Comparison of ENCODE assay signal across 16 cellular contexts in genomic region chr20:59144179-59144830, GRCh38. TPM values are rescaled to one million over a fixed set of nuclear protein-coding genes. Genes with fewer than 3 reads are reported as not detected.
DNase-seq lines count a peak whose midpoint lies in the region; ATAC-seq and TF ChIP-seq lines count a peak whose summit lies in the region.
"Had no signal": no experiment of that assay in that cellular context is flagged by ENCODE, and none has a peak within 500 bp of the region (broad histone marks: within the 10 kb centered on the region; RNA-seq: fewer than 3 reads in every experiment).

No MANE protein-coding gene starts in this region.

- peak in 5 of 7 experiments; percentile 41 to 78 (median 60) for DNase-seq in CD8-positive, alpha-beta T cell
- DNase-seq in T-cell (peak in 5 of 34 experiments; percentile 18 to 60 (median 45)), NOMO-1 treated with dmso at 0.1 percent for 144 hours (lab: John Stamatoyannopoulos, UW; ENCODE audit: unreplicated experiment) (no peak), nephron progenitor cell (no peak)
- no peak for DNase-seq in activated T-helper 2 cell treated with anti-CD3 and anti-CD28 coated beads, Interferon-gamma antibody, Interleukin-2, Interleukin-4, amounts not matched to agents 10 μg/mL and 5 μg/mL and 100 μg/mL, durations not matched to agents 14 hours and 24 hours and 36 hours (ENCODE audit: low spot score)
- DNase-seq in natural killer cell treated with Interleukin-12 subunit alpha and Interleukin-12 subunit beta and Interleukin-15 and Interleukin-18, amount 100 ng/mL, for 72 hours (ENCODE audit: low spot score) = peak; percentile 66
- DNase-seq: endodermal cell, foreskin melanocyte, NCI-H2081 treated with DMSO at 0.1 percent for 48 hours, psoas muscle had no signal

- no peaks in the 10 kb centered on the region for H3K9me3 Mint-ChIP-seq in CD8-positive, alpha-beta T cell
- no peaks in the 10 kb centered on the region for H3K9me3 Mint-ChIP-seq in T-cell
- no peaks in the 10 kb centered on the region for H3K9me3 Mint-ChIP-seq in activated T-helper 2 cell treated with anti-CD3 and anti-CD28 coated beads, Interferon-gamma antibody, Interleukin-2, Interleukin-4, amounts not matched to agents 10 μg/mL and 5 μg/mL and 100 μg/mL, durations not matched to agents 14 hours and 24 hours and 36 hours
- H3K9me3 Mint-ChIP-seq in natural killer cell treated with Interleukin-12 subunit alpha and Interleukin-12 subunit beta and Interleukin-15 and Interleukin-18, amount 100 ng/mL, for 72 hours = no peaks in the 10 kb centered on the region
- H3K9me3 Mint-ChIP-seq in nephron progenitor cell = peaks cover 5% of the 10 kb centered on the region

- intact Hi-C loops in CD8-positive, alpha-beta T cell (cut with DNase I, micrococcal nuclease) = loop anchor here (1.0 to 10.0 kb wide), 3 partner anchors 21 to 840 kb away; partner anchors contain the start of gene RAB22A (in 2 of the 2)
- intact Hi-C loops in activated T-helper 2 cell treated with anti-CD3 and anti-CD28 coated beads, Interferon-gamma antibody, Interleukin-2, Interleukin-4, amounts not matched to agents 10 μg/mL and 5 μg/mL and 100 μg/mL, durations not matched to agents 14 hours and 24 hours and 36 hours (cut with micrococcal nuclease) = no loop called here

- peaks cover 20% of the 10 kb centered on the region for H3K36me3 Mint-ChIP-seq in CD8-positive, alpha-beta T cell
- peaks cover 6% of the 10 kb centered on the region for H3K36me3 Mint-ChIP-seq in T-cell
- H3K36me3 Mint-ChIP-seq in activated T-helper 2 cell treated with anti-CD3 and anti-CD28 coated beads, Interferon-gamma antibody, Interleukin-2, Interleukin-4, amounts not matched to agents 10 μg/mL and 5 μg/mL and 100 μg/mL, durations not matched to agents 14 hours and 24 hours and 36 hours (ENCODE audit: low read depth) = peaks cover 8% of the 10 kb centered on the region
- peaks cover 4% of the 10 kb centered on the region for H3K36me3 Mint-ChIP-seq in natural killer cell treated with Interleukin-12 subunit alpha and Interleukin-12 subunit beta and Interleukin-15 and Interleukin-18, amount 100 ng/mL, for 72 hours
- H3K36me3 Mint-ChIP-seq in nephron progenitor cell (ENCODE audit: low read depth) = no peaks in the 10 kb centered on the region

- no peaks in the 10 kb centered on the region for H3K27me3 ChIP-seq in CD8-positive, alpha-beta T cell (ENCODE audit: insufficient read depth, low read length)
- H3K27me3 ChIP-seq: suprapubic skin had no signal

- peak; percentile 59 for ATAC-seq in CD8-positive, alpha-beta T cell
- ATAC-seq in T-cell (replicated peaks in 1 of 4) = peak in 3 of 4 experiments; percentile 56 to 81 (median 76)
- peak; percentile 91 to 95 for ATAC-seq in natural killer cell treated with Interleukin-12 subunit alpha and Interleukin-12 subunit beta and Interleukin-15 and Interleukin-18, amount 100 ng/mL, for 72 hours
- no peak for ATAC-seq in GM18517 (IDR thresholded peaks at IDR 0.05; ENCODE audit: unreplicated experiment)
- no peak for ATAC-seq in GM19395 (IDR thresholded peaks at IDR 0.05; ENCODE audit: unreplicated experiment)
- ATAC-seq: psoas muscle had no signal

- POLR2A ChIA-PET in CD8-positive, alpha-beta T cell (lab: Charles Lee) = interaction anchor here (1.1 to 1.5 kb wide), 2 partner anchors 15 to 21 kb away, joined by 5 to 6 read pairs; no protein-coding TSS in a partner anchor
- POLR2A ChIA-PET in T-cell (lab: Charles Lee) = interaction anchor here in 1 of 2 donors (0.9 kb wide), 1 partner anchor 21 kb away, joined by 6 read pairs; no protein-coding TSS in a partner anchor

- peak overlapping the region; percentile 97 for H3K27ac Mint-ChIP-seq in CD8-positive, alpha-beta T cell
- H3K27ac Mint-ChIP-seq in T-cell (peak overlapping the region; percentile 96 to 98), nephron progenitor cell (no peak overlapping the region)
- H3K27ac Mint-ChIP-seq in activated T-helper 2 cell treated with anti-CD3 and anti-CD28 coated beads, Interferon-gamma antibody, Interleukin-2, Interleukin-4, amounts not matched to agents 10 μg/mL and 5 μg/mL and 100 μg/mL, durations not matched to agents 14 hours and 24 hours and 36 hours = peak overlapping the region; percentile 63
- peak overlapping the region; percentile 64 to 82 for H3K27ac Mint-ChIP-seq in natural killer cell treated with Interleukin-12 subunit alpha and Interleukin-12 subunit beta and Interleukin-15 and Interleukin-18, amount 100 ng/mL, for 72 hours
- H3K27ac Mint-ChIP-seq: endodermal cell had no signal

- H3K9me3 ChIP-seq in CD8-positive, alpha-beta T cell (ENCODE audit: low read length) = no peaks in the 10 kb centered on the region
- H3K9me3 ChIP-seq: HAP-1, psoas muscle, suprapubic skin had no signal

- H3K4me1 Mint-ChIP-seq in CD8-positive, alpha-beta T cell (ENCODE audit: low read depth) = peaks cover 66% of the 10 kb centered on the region
- peaks cover 52 to 69% (median 62%) of the 10 kb centered on the region in 3 donors for H3K4me1 Mint-ChIP-seq in T-cell
- peaks cover 57% of the 10 kb centered on the region for H3K4me1 Mint-ChIP-seq in activated T-helper 2 cell treated with anti-CD3 and anti-CD28 coated beads, Interferon-gamma antibody, Interleukin-2, Interleukin-4, amounts not matched to agents 10 μg/mL and 5 μg/mL and 100 μg/mL, durations not matched to agents 14 hours and 24 hours and 36 hours (ENCODE audit: low read depth)
- H3K4me1 Mint-ChIP-seq in natural killer cell treated with Interleukin-12 subunit alpha and Interleukin-12 subunit beta and Interleukin-15 and Interleukin-18, amount 100 ng/mL, for 72 hours (ENCODE audit: low read depth in 2 of 2) = peaks cover 48 to 64% of the 10 kb centered on the region in 2 donors
- peaks cover 21% of the 10 kb centered on the region for H3K4me1 Mint-ChIP-seq in nephron progenitor cell
- H3K4me1 Mint-ChIP-seq: endodermal cell had no signal

- H3K36me3 ChIP-seq in CD8-positive, alpha-beta T cell (ENCODE audit: insufficient read depth, low read length) = no peaks in the 10 kb centered on the region
- H3K36me3 ChIP-seq: HAP-1, suprapubic skin had no signal

- no peak for TF ChIP-seq CTCF in CD8-positive, alpha-beta T cell (IDR thresholded peaks at IDR 0.05)
- TF ChIP-seq CTCF in nephron progenitor cell (IDR thresholded peaks at IDR 0.05) = no peak

- H3K4me3 Mint-ChIP-seq in CD8-positive, alpha-beta T cell = peak overlapping the region; percentile 88
- H3K4me3 Mint-ChIP-seq in T-cell (peak overlapping the region in 2 of 3 donors; percentile 54 to 93), nephron progenitor cell (no peak overlapping the region)
- H3K4me3 Mint-ChIP-seq in activated T-helper 2 cell treated with anti-CD3 and anti-CD28 coated beads, Interferon-gamma antibody, Interleukin-2, Interleukin-4, amounts not matched to agents 10 μg/mL and 5 μg/mL and 100 μg/mL, durations not matched to agents 14 hours and 24 hours and 36 hours (ENCODE audit: low read depth) = no peak overlapping the region
- peak overlapping the region; percentile 69 for H3K4me3 Mint-ChIP-seq in natural killer cell treated with Interleukin-12 subunit alpha and Interleukin-12 subunit beta and Interleukin-15 and Interleukin-18, amount 100 ng/mL, for 72 hours
- H3K4me3 Mint-ChIP-seq: endodermal cell had no signal

- no peak overlapping the region for H3K4me3 ChIP-seq in CD8-positive, alpha-beta T cell (ENCODE audit: low read depth, low read length)
- H3K4me3 ChIP-seq: HAP-1, psoas muscle, suprapubic skin had no signal

- H3K27ac ChIP-seq in CD8-positive, alpha-beta T cell (ENCODE audit: low read depth, low read length) = peak overlapping the region; percentile 8
- H3K27ac ChIP-seq: C4-2B, psoas muscle, suprapubic skin had no signal

- CTCF ChIA-PET in CD8-positive, alpha-beta T cell (lab: Charles Lee) = interaction anchor here (1.0 to 3.7 kb wide), 4 partner anchors 8 to 64 kb away, joined by 3 to 20 read pairs (median 11); no protein-coding TSS in a partner anchor
- CTCF ChIA-PET in T-cell (lab: Charles Lee) = interaction anchor here in 1 of 2 donors (1.0 kb wide), 1 partner anchor 21 kb away, joined by 4 read pairs; no protein-coding TSS in a partner anchor

- H3K27me3 Mint-ChIP-seq in CD8-positive, alpha-beta T cell (ENCODE audit: low read depth) = no peaks in the 10 kb centered on the region
- H3K27me3 Mint-ChIP-seq in T-cell (no peaks in the 10 kb centered on the region), nephron progenitor cell (ENCODE audit: low read depth, poor library complexity) (no peaks in the 10 kb centered on the region)
- H3K27me3 Mint-ChIP-seq in activated T-helper 2 cell treated with anti-CD3 and anti-CD28 coated beads, Interferon-gamma antibody, Interleukin-2, Interleukin-4, amounts not matched to agents 10 μg/mL and 5 μg/mL and 100 μg/mL, durations not matched to agents 14 hours and 24 hours and 36 hours (ENCODE audit: low read depth) = no peaks in the 10 kb centered on the region
- no peaks in the 10 kb centered on the region for H3K27me3 Mint-ChIP-seq in natural killer cell treated with Interleukin-12 subunit alpha and Interleukin-12 subunit beta and Interleukin-15 and Interleukin-18, amount 100 ng/mL, for 72 hours

- peaks cover 59% of the 10 kb centered on the region for H3K4me1 ChIP-seq in CD8-positive, alpha-beta T cell (ENCODE audit: insufficient read depth, low read length)
- H3K4me1 ChIP-seq: HAP-1 had no signal

RNA-seq across cellular contexts. Expression of gene ZNF831, which starts 19.3 kb away (rescaled TPM):
- total RNA-seq in CD8-positive, alpha-beta T cell = 10 to 100 TPM; 15.3 to 16.3 TPM
- total RNA-seq in T-cell = 10 to 100 TPM; 23.1 to 48.0 (median 29.7) TPM
- total RNA-seq in activated T-helper 2 cell treated with anti-CD3 and anti-CD28 coated beads, Interferon-gamma antibody, Interleukin-2, Interleukin-4, amounts not matched to agents 10 μg/mL and 5 μg/mL and 100 μg/mL, durations not matched to agents 14 hours and 24 hours and 36 hours = 3.0 and 3.3 TPM in 2 replicates
- total RNA-seq in natural killer cell treated with Interleukin-12 subunit alpha and Interleukin-12 subunit beta and Interleukin-15 and Interleukin-18, amount 100 ng/mL, for 72 hours = 1 to 10 TPM; 3.3 to 5.7 TPM
- total RNA-seq: endodermal cell, G401 had no signal

Comparison
In these comparisons a context has a peak if more than half of its experiments do, and no peak if none do; other contexts are left out.
1. ATAC-seq: peak in CD8-positive, alpha-beta T cell (single experiment), T-cell (3 of 4) and natural killer cell treated with Interleukin-12 subunit alpha and Interleukin-12 subunit beta and Interleukin-15 and Interleukin-18, amount 100 ng/mL, for 72 hours (2 of 2); none in GM18517 (single experiment) and GM19395 (single experiment).
2. DNase-seq: peak in CD8-positive, alpha-beta T cell (5 of 7) and natural killer cell treated with Interleukin-12 subunit alpha and Interleukin-12 subunit beta and Interleukin-15 and Interleukin-18, amount 100 ng/mL, for 72 hours (single experiment); none in activated T-helper 2 cell treated with anti-CD3 and anti-CD28 coated beads, Interferon-gamma antibody, Interleukin-2, Interleukin-4, amounts not matched to agents 10 μg/mL and 5 μg/mL and 100 μg/mL, durations not matched to agents 14 hours and 24 hours and 36 hours (single experiment), NOMO-1 treated with dmso at 0.1 percent for 144 hours (single experiment) and nephron progenitor cell (single experiment).
3. H3K4me3 Mint-ChIP-seq: peak in CD8-positive, alpha-beta T cell (single experiment), T-cell (2 of 3) and natural killer cell treated with Interleukin-12 subunit alpha and Interleukin-12 subunit beta and Interleukin-15 and Interleukin-18, amount 100 ng/mL, for 72 hours (single experiment); none in activated T-helper 2 cell treated with anti-CD3 and anti-CD28 coated beads, Interferon-gamma antibody, Interleukin-2, Interleukin-4, amounts not matched to agents 10 μg/mL and 5 μg/mL and 100 μg/mL, durations not matched to agents 14 hours and 24 hours and 36 hours (single experiment) and nephron progenitor cell (single experiment).